20 cellular contexts compared by ENCODE assay signal in genomic region chr4:152503606-152504290, GRCh38. TPM values are rescaled to one million over a fixed set of nuclear protein-coding genes. Genes with fewer than 3 reads are reported as not detected.
DNase-seq lines count a peak whose midpoint lies in the region; ATAC-seq, FAIRE-seq and TF ChIP-seq lines count a peak whose summit lies in the region.
"Had no signal": no experiment of that assay in that cellular context is flagged by ENCODE, and none has a peak within 500 bp of the region (broad histone marks: within the 10 kb centered on the region; RNA-seq: fewer than 3 reads in every experiment).

No MANE protein-coding gene starts in this region.

- no peaks in the 10 kb centered on the region for H3F3A ChIP-seq in GM23338 (replicated peaks; ENCODE audit: low read depth)

- FAIRE-seq in endothelial cell of umbilical vein (lab: Jason Lieb, UNC), result peak; percentile 48

- H3K27me3 Mint-ChIP-seq in GM23338 (ENCODE audit: insufficient read depth, low read depth, poor library complexity), result no peaks in the 10 kb centered on the region
- no peaks in the 10 kb centered on the region for H3K27me3 Mint-ChIP-seq in WTC11 (ENCODE audit: low read depth)
- no peaks in the 10 kb centered on the region for H3K27me3 Mint-ChIP-seq in activated T-cell treated with anti-CD3 and anti-CD28 coated beads, Interleukin-2, amount 50 U/mL, for 24 hours
- H3K27me3 Mint-ChIP-seq: CD4-positive, CD25-positive, alpha-beta regulatory T cell had no signal

- TF ChIP-seq POLR2A in endothelial cell of umbilical vein (IDR thresholded peaks at IDR 0.05; ENCODE audit: low read depth, low read length), result no peak

- H3K27ac ChIP-seq in GM23338 (ENCODE audit: low read depth) (no peak overlapping the region), endothelial cell of umbilical vein (ENCODE audit: insufficient read depth, low read depth, low read length) (no peak overlapping the region)
- H3K27ac ChIP-seq: SJSA1 had no signal

- H3K9me3 Mint-ChIP-seq in GM23338 (no peaks in the 10 kb centered on the region), WTC11 (no peaks in the 10 kb centered on the region)
- no peaks in the 10 kb centered on the region for H3K9me3 Mint-ChIP-seq in activated T-cell treated with anti-CD3 and anti-CD28 coated beads, Interleukin-2, amount 50 U/mL, for 24 hours
- H3K9me3 Mint-ChIP-seq: CD4-positive, CD25-positive, alpha-beta regulatory T cell had no signal

- H3K4me1 Mint-ChIP-seq in GM23338, result peaks cover 27% of the 10 kb centered on the region
- peaks cover 33% of the 10 kb centered on the region for H3K4me1 Mint-ChIP-seq in WTC11
- peaks cover 46% of the 10 kb centered on the region for H3K4me1 Mint-ChIP-seq in activated T-cell treated with anti-CD3 and anti-CD28 coated beads, Interleukin-2, amount 50 U/mL, for 24 hours (ENCODE audit: low read depth)

- intact Hi-C loops in endothelial cell of umbilical vein (cut with micrococcal nuclease), result loop anchor here (5.0 kb wide), 2 partner anchors 34 to 179 kb away; partner anchors contain the start of gene FBXW7

- H3K79me2 ChIP-seq in GM23338 (replicated peaks; ENCODE audit: insufficient read depth) (peaks cover 67% of the 10 kb centered on the region), endothelial cell of umbilical vein (ENCODE audit: control insufficient read depth, insufficient read depth, low read length) (peaks cover 67% of the 10 kb centered on the region)

- no peak overlapping the region for H3K9ac ChIP-seq in endothelial cell of umbilical vein (replicated peaks; ENCODE audit: extremely low read depth, insufficient read depth, low read length)

- H3K4me1 ChIP-seq in GM23338 (ENCODE audit: insufficient read depth), result peaks cover 17% of the 10 kb centered on the region; the same call in 1 of the 2 replicates
- H3K4me1 ChIP-seq in endothelial cell of umbilical vein (ENCODE audit: control insufficient read depth, extremely low read depth, insufficient read depth, low read length), result peaks cover 6% of the 10 kb centered on the region
- H3K4me1 ChIP-seq: SJSA1 had no signal

- no peak for ATAC-seq in GM23338
- no peak for ATAC-seq in WTC11
- ATAC-seq: Right ventricle myocardium inferior had no signal

- no TSS peak for BruUV-seq in endothelial cell of umbilical vein (replicated peaks; lab: Mats Ljungman, UMichigan)

- H3K27ac Mint-ChIP-seq in GM23338, result 0 out of 2 replicates have a peak overlapping the region, but pooled peaks have one; percentile 8
- H3K27ac Mint-ChIP-seq in WTC11, result peak overlapping the region; percentile 18; the same call in 1 of the 2 replicates
- H3K27ac Mint-ChIP-seq in activated T-cell treated with anti-CD3 and anti-CD28 coated beads, Interleukin-2, amount 50 U/mL, for 24 hours, result no peak overlapping the region

- H3K4me3 Mint-ChIP-seq in GM23338 (no peak overlapping the region), WTC11 (no peak overlapping the region)
- H3K4me3 Mint-ChIP-seq in activated T-cell treated with anti-CD3 and anti-CD28 coated beads, Interleukin-2, amount 50 U/mL, for 24 hours, result no peak overlapping the region
- H3K4me3 Mint-ChIP-seq: CD4-positive, CD25-positive, alpha-beta regulatory T cell had no signal

- in situ Hi-C loops in GM13976 (cut with MboI; ENCODE audit: low sequenced_read_pairs, unreplicated experiment), result no loop called here

- H3K4me2 ChIP-seq in GM23338 (no peak overlapping the region), endothelial cell of umbilical vein (ENCODE audit: insufficient read depth, low read length) (no peak overlapping the region)

- H3K9me1 ChIP-seq in endothelial cell of umbilical vein (replicated peaks; ENCODE audit: control insufficient read depth, extremely low read depth, insufficient read depth, low read length), result no peaks in the 10 kb centered on the region

- no peaks in the 10 kb centered on the region for H3K9me2 ChIP-seq in GM23338 (ENCODE audit: insufficient read depth)

- H3K36me3 ChIP-seq in GM23338 (ENCODE audit: insufficient read depth) (no peaks in the 10 kb centered on the region), endothelial cell of umbilical vein (ENCODE audit: control insufficient read depth in 2 of 2, extremely low read depth in 1 of 2, insufficient read depth in 2 of 2, low read length in 2 of 2) (no peaks in the 10 kb centered on the region)
- H3K36me3 ChIP-seq: SJSA1 had no signal

- no peak for DNase-seq in GM23338 (ENCODE audit: low spot score)
- DNase-seq in WTC11 (ENCODE audit: low spot score), result no peak
- no peak for DNase-seq in endothelial cell of umbilical vein (ENCODE audit: low read depth, low spot score)
- no peak for DNase-seq in activated T-cell treated with anti-CD3 and anti-CD28 coated beads, Interleukin-2, amount 50 U/mL, for 24 hours
- no peak for DNase-seq in activated CD8-positive, alpha-beta memory T cell treated with anti-CD3 and anti-CD28 coated beads for 24 hours
- DNase-seq in stimulated activated naive CD4-positive, alpha-beta T cell (lab: John Stamatoyannopoulos, UW), result no peak
- DNase-seq in GM13976 (ENCODE audit: low spot score), result no peak
- DNase-seq: CD4-positive, CD25-positive, alpha-beta regulatory T cell; COR-L47; DMS79; Karpas-422; NCI-H1417; NCI-H1694 treated with DMSO at 0.1 percent for 48 hours; NCI-H2081 treated with DMSO at 0.1 percent for 48 hours; NCI-H2171 treated with DMSO at 0.1 percent for 48 hours; NCI-H524 treated with DMSO at 0.1 percent for 48 hours; NCI-H82; SW 1271 had no signal

- H3K36me3 Mint-ChIP-seq in GM23338 (ENCODE audit: low read depth) (no peaks in the 10 kb centered on the region), WTC11 (no peaks in the 10 kb centered on the region)
- H3K36me3 Mint-ChIP-seq in activated T-cell treated with anti-CD3 and anti-CD28 coated beads, Interleukin-2, amount 50 U/mL, for 24 hours (ENCODE audit: low read depth), result peaks cover 18% of the 10 kb centered on the region

- no peak overlapping the region for H3K4me3 ChIP-seq in GM23338
- H3K4me3 ChIP-seq in endothelial cell of umbilical vein (replicated peaks in 1 of 3; ENCODE audit: insufficient read depth in 1 of 3, low read depth in 1 of 3, low read length in 3 of 3), result no peak overlapping the region
- H3K4me3 ChIP-seq: SJSA1 had no signal

- no peaks in the 10 kb centered on the region; the same call in 1 of the 2 replicates for H4K20me1 ChIP-seq in GM23338 (replicated peaks; ENCODE audit: insufficient read depth)
- peaks cover 10% of the 10 kb centered on the region for H4K20me1 ChIP-seq in endothelial cell of umbilical vein (replicated peaks; ENCODE audit: control insufficient read depth, extremely low read depth, insufficient read depth, low read length)

- H2AFZ ChIP-seq in GM23338 (no peak overlapping the region), endothelial cell of umbilical vein (ENCODE audit: low read depth, low read length) (no peak overlapping the region)

- POLR2A ChIA-PET in WTC11 (lab: Charles Lee), result no interaction called here
- POLR2A ChIA-PET in endothelial cell of umbilical vein (lab: Charles Lee), result no interaction called here

- CTCF ChIA-PET in WTC11 (lab: Charles Lee) (interaction anchor here (0.6 to 3.7 kb wide), 6 partner anchors 13 to 202 kb away, joined by 3 to 28 read pairs (median 4); partner anchors contain the start of gene FBXW7), endothelial cell of umbilical vein (lab: Charles Lee) (interaction anchor here (0.6 to 4.9 kb wide), 11 partner anchors 8 to 623 kb away, joined by 3 to 107 read pairs (median 22); partner anchors contain the start of gene FBXW7)

- H3K27me3 ChIP-seq in GM23338 (ENCODE audit: insufficient read depth), result no peaks in the 10 kb centered on the region
- H3K27me3 ChIP-seq in endothelial cell of umbilical vein (ENCODE audit: control insufficient read depth in 2 of 2, insufficient read depth in 2 of 2, low read length in 2 of 2), result no peaks in the 10 kb centered on the region
- H3K27me3 ChIP-seq: SJSA1 had no signal

- TF ChIP-seq CTCF in GM23338 (conservative IDR thresholded peaks at IDR 0.05; ENCODE audit: low read depth in 2 of 2) (no peak), WTC11 (IDR thresholded peaks at IDR 0.05) (no peak), endothelial cell of umbilical vein (IDR thresholded peaks at IDR 0.05; ENCODE audit: extremely low read depth in 1 of 2, insufficient read depth in 1 of 2, low read depth in 1 of 2, low read length in 2 of 2) (no peak), GM13976 (IDR thresholded peaks at IDR 0.05; ENCODE audit: borderline replicate concordance, control extremely low read depth, extremely low read depth, insufficient read depth, missing control alignments) (no peak)

- no peaks in the 10 kb centered on the region for H3K9me3 ChIP-seq in endothelial cell of umbilical vein (replicated peaks; ENCODE audit: control insufficient read depth, insufficient read depth, low read length)
- H3K9me3 ChIP-seq: SJSA1 had no signal

- dilution Hi-C loops in endothelial cell of umbilical vein (cut with MboI; ENCODE audit: extremely low pct_ligation_motif_present, low sequenced_read_pairs), result no loop called here

TF ChIP-seq in GM23338, 12 proteins besides CTCF, POLR2A, EP300 and RAD21 (continues in another document):
- TF ChIP-seq ZNF331 (CRISPR knock-in tag; IDR thresholded peaks at IDR 0.05; ENCODE audit: low read depth), result no peak

TF ChIP-seq in endothelial cell of umbilical vein, 7 proteins besides CTCF, POLR2A, EP300 and RAD21 (continues in another document):
- no peak for TF ChIP-seq POLR2AphosphoS5 (IDR thresholded peaks at IDR 0.05; ENCODE audit: insufficient read depth, low read depth, low read length)
- TF ChIP-seq GATA2 (IDR thresholded peaks at IDR 0.05; ENCODE audit: insufficient read depth, insufficient read length, low read depth, low read length), result no peak
- no peak for TF ChIP-seq JUN (IDR thresholded peaks at IDR 0.05; ENCODE audit: borderline replicate concordance, insufficient read depth, insufficient read length, low read depth)
- no peak for TF ChIP-seq EZH2 (IDR thresholded peaks at IDR 0.05; ENCODE audit: borderline replicate concordance, low read depth, low read length, severe bottlenecking)
- TF ChIP-seq MYC (IDR thresholded peaks at IDR 0.05; ENCODE audit: low read depth, low read length), result no peak
- no peak for TF ChIP-seq FOS (IDR thresholded peaks at IDR 0.05; ENCODE audit: borderline replicate concordance, insufficient read depth, low read length)

RNA-seq across cellular contexts. Expression of gene FBXW7, which starts 32.1 kb away (rescaled TPM):
- 33.3 and 34.7 TPM in 2 replicates for total RNA-seq in GM23338 (2014; rRNA removed; shearing (Covaris generic))
- polyA plus RNA-seq in GM23338 (2016; fragmentation: Nextera tagmentation; extraction: Ambion mirVana) (22.0 and 25.8 TPM in 2 replicates), endothelial cell of umbilical vein (5.1 and 7.0 TPM in 2 replicates)
- total RNA-seq in WTC11 (2021) (20.7 to 23.0 TPM (median 22.2 TPM) in 3 replicates), endothelial cell of umbilical vein (27.9 and 28.1 TPM in 2 replicates)
- polyA plus RNA-seq in endothelial cell of umbilical vein (2011; cell fraction: cytosol; rRNA removed), result 7.0 and 7.7 TPM in 2 replicates
- polyA plus RNA-seq in endothelial cell of umbilical vein (2011; cell fraction: nucleus; rRNA removed), result 44.1 and 57.3 TPM in 2 replicates
- polyA plus RNA-seq in endothelial cell of umbilical vein (2012), result 12.7 and 15.2 TPM in 2 replicates
- polyA minus RNA-seq in endothelial cell of umbilical vein, result 27.1 and 37.7 TPM in 2 replicates
- polyA minus RNA-seq in endothelial cell of umbilical vein (2011; cell fraction: cytosol; rRNA and poly(A)+ RNA removed), result 9.4 TPM
- polyA minus RNA-seq in endothelial cell of umbilical vein (2011; cell fraction: nucleus; rRNA and poly(A)+ RNA removed), result 68.6 and 81.3 TPM in 2 replicates
